8 cellular contexts compared by ENCODE assay signal in genomic region chr17:48578616-48579560, GRCh38. TPM values are rescaled to one million over a fixed set of nuclear protein-coding genes. Genes with fewer than 3 reads are reported as not detected.
DNase-seq lines count a peak whose midpoint lies in the region; ATAC-seq, FAIRE-seq and TF ChIP-seq lines count a peak whose summit lies in the region.

No MANE protein-coding gene starts in this region.

- TSS peak; percentile 62 for BruUV-seq in K562 (replicated peaks; lab: Mats Ljungman, UMichigan)

- H3K79me2 ChIP-seq in K562 (ENCODE audit: control insufficient read depth, insufficient read depth, low read length): peaks cover 98% of the 10 kb centered on the region

- intact Hi-C loops in K562 (cut with micrococcal nuclease): loop anchor here (1.0 kb wide), 1 partner anchor 32 kb away; no protein-coding TSS in a partner anchor

- peaks cover 43 to 60% (median 47%) of the 10 kb centered on the region in 3 donors for H3K4me1 Mint-ChIP-seq in naive B cell

- in situ Hi-C loops in K562 (cut with MboI): no loop called here

- H3K36me3 Mint-ChIP-seq in naive B cell: peaks cover 0 to 8% of the 10 kb centered on the region in 2 donors

- H3K9me3 Mint-ChIP-seq in naive B cell: peaks cover 0 to 5% (median 0%) of the 10 kb centered on the region in 7 donors

- CTCF ChIA-PET in K562 (lab: Yijun Ruan, JAX; ENCODE audit: low intra/inter-chr PET ratio): interaction anchor here (0.7 kb wide), 1 partner anchor 239 kb away, joined by 4 read pairs; no protein-coding TSS in a partner anchor

- H3K36me3 ChIP-seq in K562 (ENCODE audit: control insufficient read depth, insufficient read depth, low read length): peaks cover 25% of the 10 kb centered on the region; the same call in 2 of the 3 replicates

- peak overlapping the region; percentile 95 for H3K27ac ChIP-seq in K562 (ENCODE audit: extremely low read depth, low read depth, low read length)

- FAIRE-seq in K562 (lab: Jason Lieb, UNC): no peak

- under 1% methylated on average over 43 of the region's 46 CpGs for WGBS in K562 (ENCODE audit: insufficient coverage, low coverage, missing lambda C conversion rate)

- peak overlapping the region; percentile 71 for H3K4me3 ChIP-seq in K562

- H3K4me1 ChIP-seq in K562 (replicated peaks in 1 of 2; ENCODE audit: control insufficient read depth in 2 of 2, insufficient read depth in 2 of 2, low read length in 2 of 2): peaks cover 43 to 51% of the 10 kb centered on the region in 2 experiments

- peak overlapping the region; percentile 95 to 97 for H3K9ac ChIP-seq in K562 (ENCODE audit: insufficient read depth in 1 of 2, low read depth in 2 of 2, low read length in 2 of 2)

- TF ChIP-seq EP300 in K562 (IDR thresholded peaks at IDR 0.05; ENCODE audit: low read length): no peak

- H3K4me2 ChIP-seq in K562 (ENCODE audit: insufficient read depth, low read length): peak overlapping the region; percentile 93

- H3K27ac Mint-ChIP-seq in naive B cell: peak overlapping the region in 4 of 6 donors; percentile 54 to 94 (median 78)

- H3K4me3 Mint-ChIP-seq in naive B cell: peak overlapping the region; percentile 71 to 94 (median 91)

- no peaks in the 10 kb centered on the region for H4K20me1 ChIP-seq in K562 (replicated peaks; ENCODE audit: control insufficient read depth, insufficient read depth, low read length)

- peak; percentile 20 for ATAC-seq in HG03378 (IDR thresholded peaks at IDR 0.05; ENCODE audit: unreplicated experiment)
- ATAC-seq in K562: peak; percentile 28
- peak; percentile 35 to 45 for ATAC-seq in naive B cell (ENCODE audit: low read depth in 2 of 2)
- no peak for ATAC-seq in HG03565 (IDR thresholded peaks at IDR 0.05; ENCODE audit: unreplicated experiment)
- ATAC-seq in GM21737 (IDR thresholded peaks at IDR 0.05; ENCODE audit: unreplicated experiment): no peak

- H3K27me3 Mint-ChIP-seq in naive B cell: peaks cover 55 to 86% (median 78%) of the 10 kb centered on the region in 3 donors

- no peaks in the 10 kb centered on the region for H3K9me3 ChIP-seq in K562 (replicated peaks; ENCODE audit: control insufficient read depth, insufficient read depth, low read depth, low read length)

- no peak for TF ChIP-seq CTCF in K562 (IDR thresholded peaks at IDR 0.05 in 2 of 3, conservative IDR thresholded peaks at IDR 0.05 in 1 of 3; ENCODE audit: insufficient read depth in 2 of 3, low read depth in 1 of 3, low read length in 3 of 3)

- POLR2A ChIA-PET in K562 (lab: Yijun Ruan, JAX): interaction anchor here (0.6 to 1.0 kb wide), 5 partner anchors 17 to 483 kb away, joined by 3 read pairs; no protein-coding TSS in a partner anchor

- TF ChIP-seq RAD21 in K562 (CRISPR knock-in tag; conservative IDR thresholded peaks at IDR 0.05 in 1 of 2, IDR thresholded peaks at IDR 0.05 in 1 of 2): 0 out of 4 replicates have a peak, but pooled peaks of 1 of the 2 experiments have one; percentile 1

- no peaks in the 10 kb centered on the region for H3K9me1 ChIP-seq in K562 (ENCODE audit: control insufficient read depth, insufficient read depth, low read length)

- DNase-seq in NCI-H1694 treated with DMSO at 0.1 percent for 48 hours (lab: John Stamatoyannopoulos, UW) (peak; percentile 36), NCI-H1694 (lab: John Stamatoyannopoulos, UW) (no peak), K562 (ENCODE audit: extremely low read depth in 1 of 4, low spot score in 3 of 4) (peak in 3 of 4 experiments; percentile 57 to 62 (median 60)), naive B cell (no peak)
- no peak for DNase-seq in stimulated activated naive CD4-positive, alpha-beta T cell (lab: John Stamatoyannopoulos, UW)

- peak; percentile 73 for TF ChIP-seq POLR2A in K562 (conservative IDR thresholded peaks at IDR 0.05)

- H3K27me3 ChIP-seq in K562 (ENCODE audit: control insufficient read depth in 2 of 2, insufficient read depth in 2 of 2, low read length in 2 of 2): no peaks in the 10 kb centered on the region

- peak overlapping the region; percentile 61; the same call in 1 of the 2 replicates for H2AFZ ChIP-seq in K562 (ENCODE audit: low read depth, low read length)

RNA-seq across cellular contexts. Expression of gene HOXB4, which starts 0.7 kb away (rescaled TPM):
- 46.4 and 55.0 TPM in 2 replicates for total RNA-seq in K562 (2011; cell fraction: chromatin; rRNA removed; ENCODE audit: low replicate concordance)
- 33.6 and 35.9 TPM in 2 replicates for total RNA-seq in K562 (2011; cell fraction: nucleolus; rRNA removed)
- total RNA-seq in K562 (2011; cell fraction: nucleoplasm; rRNA removed): 34.9 and 40.6 TPM in 2 replicates
- total RNA-seq in K562 (2014; rRNA removed) (23.9 and 26.4 TPM in 2 replicates), K562 (2014; rRNA removed; fragmentation: Illumina TruSeq; extraction: Trizol) (10.6 and 10.8 TPM in 2 replicates), K562 (2015; rRNA removed; fragmentation: Illumina TruSeq; extraction: Trizol) (14.6 and 14.9 TPM in 2 replicates), K562 (2021) (33.2 and 34.9 TPM in 2 replicates)
- polyA plus RNA-seq in K562 (2011; rRNA removed) (9.2 and 13.0 TPM in 2 replicates), K562 (2014; fragmentation: Illumina TruSeq; extraction: Trizol) (27.5 and 30.2 TPM in 2 replicates), K562 (2014; fragmentation: Nextera tagmentation; extraction: Ambion mirVana) (1 to 10 TPM; 1.6 to 2.6 TPM), K562 (2014; rRNA removed) (22.5 and 27.2 TPM in 2 replicates), naive B cell (ENCODE audit: low read depth in 6 of 6) (under 1 TPM in 2 of 6 donors, not detected in 4; 0.07 to 0.25 TPM)
- polyA plus RNA-seq in K562 (2011; cell fraction: cytosol; rRNA removed): 10.4 and 12.6 TPM in 2 replicates
- polyA plus RNA-seq in K562 (2011; cell fraction: nucleus; rRNA removed): 44.4 and 69.1 TPM in 2 replicates
- polyA plus RNA-seq in K562 (2012): 16.3 and 24.5 TPM in 2 replicates
- polyA minus RNA-seq in K562 (2011; rRNA and poly(A)+ RNA removed): 4.4 and 4.6 TPM in 2 replicates
- 5.2 and 7.6 TPM in 2 replicates for polyA minus RNA-seq in K562 (2011; cell fraction: cytosol; rRNA and poly(A)+ RNA removed)
- polyA minus RNA-seq in K562 (2011; cell fraction: nucleus; rRNA and poly(A)+ RNA removed): 14.8 and 17.5 TPM in 2 replicates

RNA-seq across cellular contexts. Expression of gene HOXB3, which starts 11.2 kb away (rescaled TPM):
- total RNA-seq in K562 (2011; cell fraction: chromatin; rRNA removed; ENCODE audit: low replicate concordance): 75.2 and 108 TPM in 2 replicates
- total RNA-seq in K562 (2011; cell fraction: nucleolus; rRNA removed): 47.0 and 47.2 TPM in 2 replicates
- total RNA-seq in K562 (2011; cell fraction: nucleoplasm; rRNA removed): 90.9 and 153 TPM in 2 replicates
- total RNA-seq in K562 (2014; rRNA removed): 11.8 and 17.2 TPM in 2 replicates
- total RNA-seq in K562 (2014; rRNA removed; fragmentation: Illumina TruSeq; extraction: Trizol): 20.2 and 21.2 TPM in 2 replicates
- total RNA-seq in K562 (2015; rRNA removed; fragmentation: Illumina TruSeq; extraction: Trizol): 24.7 and 28.1 TPM in 2 replicates
- 22.7 and 28.3 TPM in 2 replicates for total RNA-seq in K562 (2021)
- polyA plus RNA-seq in K562 (2011; rRNA removed): 15.7 and 21.5 TPM in 2 replicates
- polyA plus RNA-seq in K562 (2011; cell fraction: cytosol; rRNA removed): 11.5 and 17.9 TPM in 2 replicates
- polyA plus RNA-seq in K562 (2011; cell fraction: nucleus; rRNA removed): 93.6 and 118 TPM in 2 replicates
- 19.2 and 37.9 TPM in 2 replicates for polyA plus RNA-seq in K562 (2012)
- polyA plus RNA-seq in K562 (2014; fragmentation: Illumina TruSeq; extraction: Trizol): 23.5 and 27.0 TPM in 2 replicates
- 1 to 10 TPM; 2.4 to 2.5 TPM for polyA plus RNA-seq in K562 (2014; fragmentation: Nextera tagmentation; extraction: Ambion mirVana)
- polyA plus RNA-seq in K562 (2014; rRNA removed): 33.0 and 41.3 TPM in 2 replicates
- 5.3 and 9.5 TPM in 2 replicates for polyA minus RNA-seq in K562 (2011; rRNA and poly(A)+ RNA removed)
- polyA minus RNA-seq in K562 (2011; cell fraction: cytosol; rRNA and poly(A)+ RNA removed): 3.6 and 5.7 TPM in 2 replicates
- polyA minus RNA-seq in K562 (2011; cell fraction: nucleus; rRNA and poly(A)+ RNA removed): 29.2 and 37.0 TPM in 2 replicates
- under 1 TPM in 1 of 6 donors, not detected in 5; 0.05 TPM for polyA plus RNA-seq in naive B cell (ENCODE audit: low read depth in 6 of 6)

RNA-seq across cellular contexts. Expression of gene HOXB5, which starts 14.7 kb away (rescaled TPM):
- 4.9 and 5.1 TPM in 2 replicates for total RNA-seq in K562 (2011; cell fraction: chromatin; rRNA removed; ENCODE audit: low replicate concordance)
- 1.8 and 2.0 TPM in 2 replicates for total RNA-seq in K562 (2011; cell fraction: nucleolus; rRNA removed)
- 2.4 and 3.7 TPM in 2 replicates for total RNA-seq in K562 (2011; cell fraction: nucleoplasm; rRNA removed)
- total RNA-seq in K562 (2014; rRNA removed) (0.27 and 0.57 TPM in 2 replicates), K562 (2014; rRNA removed; fragmentation: Illumina TruSeq; extraction: Trizol) (0.38 and 0.65 TPM in 2 replicates), K562 (2015; rRNA removed; fragmentation: Illumina TruSeq; extraction: Trizol) (0.75 and 0.80 TPM in 2 replicates), K562 (2021) (2.4 and 2.6 TPM in 2 replicates)
- polyA plus RNA-seq in K562 (2011; rRNA removed) (0.36 and 0.87 TPM in 2 replicates), K562 (2014; fragmentation: Illumina TruSeq; extraction: Trizol) (1.4 and 1.5 TPM in 2 replicates), K562 (2014; fragmentation: Nextera tagmentation; extraction: Ambion mirVana) (under 1 TPM; 0.24 to 0.25 TPM), K562 (2014; rRNA removed) (2.7 and 3.2 TPM in 2 replicates), naive B cell (ENCODE audit: low read depth in 6 of 6) (not detected)
- polyA plus RNA-seq in K562 (2011; cell fraction: cytosol; rRNA removed): 0.36 and 0.52 TPM in 2 replicates
- polyA plus RNA-seq in K562 (2011; cell fraction: nucleus; rRNA removed): 3.7 TPM in 2 replicates
- 2.9 and 6.4 TPM in 2 replicates for polyA plus RNA-seq in K562 (2012)
- 0.11 and 0.15 TPM in 2 replicates for polyA minus RNA-seq in K562 (2011; rRNA and poly(A)+ RNA removed)
- polyA minus RNA-seq in K562 (2011; cell fraction: cytosol; rRNA and poly(A)+ RNA removed): 0.38 and 0.82 TPM in 2 replicates
- polyA minus RNA-seq in K562 (2011; cell fraction: nucleus; rRNA and poly(A)+ RNA removed): 0.54 and 1.1 TPM in 2 replicates

RNA-seq across cellular contexts. Expression of gene HOXB6, which starts 25.9 kb away (rescaled TPM):
- 18.7 and 26.2 TPM in 2 replicates for total RNA-seq in K562 (2011; cell fraction: chromatin; rRNA removed; ENCODE audit: low replicate concordance)
- 10.4 and 11.2 TPM in 2 replicates for total RNA-seq in K562 (2011; cell fraction: nucleolus; rRNA removed)
- 12.0 and 17.8 TPM in 2 replicates for total RNA-seq in K562 (2011; cell fraction: nucleoplasm; rRNA removed)
- total RNA-seq in K562 (2014; rRNA removed) (6.5 and 9.1 TPM in 2 replicates), K562 (2014; rRNA removed; fragmentation: Illumina TruSeq; extraction: Trizol) (3.9 and 4.9 TPM in 2 replicates), K562 (2015; rRNA removed; fragmentation: Illumina TruSeq; extraction: Trizol) (7.3 and 7.5 TPM in 2 replicates), K562 (2021) (10.6 and 14.2 TPM in 2 replicates)
- polyA plus RNA-seq in K562 (2011; rRNA removed) (2.3 and 3.0 TPM in 2 replicates), K562 (2014; fragmentation: Illumina TruSeq; extraction: Trizol) (4.0 and 7.7 TPM in 2 replicates), K562 (2014; fragmentation: Nextera tagmentation; extraction: Ambion mirVana) (1 to 10 TPM; 1.2 to 1.9 TPM), K562 (2014; rRNA removed) (13.7 and 14.8 TPM in 2 replicates), naive B cell (ENCODE audit: low read depth in 6 of 6) (not detected)
- polyA plus RNA-seq in K562 (2011; cell fraction: cytosol; rRNA removed): 3.7 and 4.0 TPM in 2 replicates
- polyA plus RNA-seq in K562 (2011; cell fraction: nucleus; rRNA removed): 16.7 and 17.3 TPM in 2 replicates
- 9.7 and 11.7 TPM in 2 replicates for polyA plus RNA-seq in K562 (2012)
- polyA minus RNA-seq in K562 (2011; rRNA and poly(A)+ RNA removed): 0.42 and 0.63 TPM in 2 replicates
- polyA minus RNA-seq in K562 (2011; cell fraction: cytosol; rRNA and poly(A)+ RNA removed): 1.3 TPM in 1 of 2 replicates, not detected in the other
- 3.5 and 8.1 TPM in 2 replicates for polyA minus RNA-seq in K562 (2011; cell fraction: nucleus; rRNA and poly(A)+ RNA removed)

RNA-seq across cellular contexts. Expression of gene HOXB7, which starts 31.9 kb away (rescaled TPM):
- total RNA-seq in K562 (2011; cell fraction: chromatin; rRNA removed; ENCODE audit: low replicate concordance): 1.4 and 3.5 TPM in 2 replicates
- 0.79 and 1.5 TPM in 2 replicates for total RNA-seq in K562 (2011; cell fraction: nucleolus; rRNA removed)
- 2.1 TPM in 2 replicates for total RNA-seq in K562 (2011; cell fraction: nucleoplasm; rRNA removed)
- 8.3 and 11.0 TPM in 2 replicates for total RNA-seq in K562 (2014; rRNA removed)
- total RNA-seq in K562 (2014; rRNA removed; fragmentation: Illumina TruSeq; extraction: Trizol): 13.5 and 14.7 TPM in 2 replicates
- 14.8 and 16.7 TPM in 2 replicates for total RNA-seq in K562 (2015; rRNA removed; fragmentation: Illumina TruSeq; extraction: Trizol)
- 8.2 and 10.8 TPM in 2 replicates for total RNA-seq in K562 (2021)
- 5.5 and 5.9 TPM in 2 replicates for polyA plus RNA-seq in K562 (2011; rRNA removed)
- polyA plus RNA-seq in K562 (2011; cell fraction: cytosol; rRNA removed): 8.3 and 8.4 TPM in 2 replicates
- 2.7 and 3.9 TPM in 2 replicates for polyA plus RNA-seq in K562 (2011; cell fraction: nucleus; rRNA removed)
- 10.4 and 16.5 TPM in 2 replicates for polyA plus RNA-seq in K562 (2012)
- polyA plus RNA-seq in K562 (2014; fragmentation: Illumina TruSeq; extraction: Trizol): 10.3 and 11.6 TPM in 2 replicates
- polyA plus RNA-seq in K562 (2014; fragmentation: Nextera tagmentation; extraction: Ambion mirVana): 1 to 10 TPM; 5.7 to 5.8 TPM
- 11.1 and 13.9 TPM in 2 replicates for polyA plus RNA-seq in K562 (2014; rRNA removed)
- polyA minus RNA-seq in K562 (2011; rRNA and poly(A)+ RNA removed): 1.9 and 2.5 TPM in 2 replicates
- polyA minus RNA-seq in K562 (2011; cell fraction: cytosol; rRNA and poly(A)+ RNA removed): 2.9 and 3.5 TPM in 2 replicates
- polyA minus RNA-seq in K562 (2011; cell fraction: nucleus; rRNA and poly(A)+ RNA removed): 0.67 and 2.3 TPM in 2 replicates
- under 1 TPM in 2 of 6 donors, not detected in 4; 0.24 to 0.58 TPM for polyA plus RNA-seq in naive B cell (ENCODE audit: low read depth in 6 of 6)

Comparison
In these comparisons a context has a peak if more than half of its experiments do, and no peak if none do; other contexts are left out.
1. DNase-seq: peak in NCI-H1694 treated with DMSO at 0.1 percent for 48 hours (single experiment) and K562 (3 of 4); none in NCI-H1694 (single experiment), naive B cell (single experiment) and stimulated activated naive CD4-positive, alpha-beta T cell (0 of 6).
2. ATAC-seq: peak in HG03378 (single experiment), K562 (single experiment) and naive B cell (2 of 2); none in HG03565 (single experiment) and GM21737 (single experiment).